In genomic region chr9:34591911-34592866, GRCh38 we compare ENCODE assay signal across 9 cellular contexts. TPM values are rescaled to one million over a fixed set of nuclear protein-coding genes. Genes with fewer than 3 reads are reported as not detected.
DNase-seq lines count a peak whose midpoint lies in the region; ATAC-seq and TF ChIP-seq lines count a peak whose summit lies in the region.
"Had no signal": no experiment of that assay in that cellular context is flagged by ENCODE, and none has a peak within 500 bp of the region (broad histone marks: within the 10 kb centered on the region; RNA-seq: fewer than 3 reads in every experiment).

No MANE protein-coding gene starts in this region.

- H3K4me3 Mint-ChIP-seq in activated CD8-positive, alpha-beta memory T cell treated with anti-CD3 and anti-CD28 coated beads, Interleukin-2, amount 10 ng/mL, durations not matched to agents 7 days and 5 days = no peak overlapping the region

- H3K36me3 Mint-ChIP-seq in activated CD8-positive, alpha-beta memory T cell treated with anti-CD3 and anti-CD28 coated beads, Interleukin-2, amount 10 ng/mL, durations not matched to agents 7 days and 5 days = peaks cover 2% of the 10 kb centered on the region

- peaks cover 79% of the 10 kb centered on the region for H3K27me3 Mint-ChIP-seq in activated CD8-positive, alpha-beta memory T cell treated with anti-CD3 and anti-CD28 coated beads, Interleukin-2, amount 10 ng/mL, durations not matched to agents 7 days and 5 days

- H3K36me3 ChIP-seq in RWPE2 (ENCODE audit: low read depth) = no peaks in the 10 kb centered on the region
- H3K36me3 ChIP-seq in lower lobe of right lung = no peaks in the 10 kb centered on the region
- no peaks in the 10 kb centered on the region for H3K36me3 ChIP-seq in vagina

- WGBS in right cardiac atrium = 32% methylated on average over 17 of the region's 17 CpGs
- WGBS in lower leg skin, 2 donors = 30 to 31% methylated on average over 15 to 17 of the region's 17 CpGs

- H3K27me3 ChIP-seq in right cardiac atrium (ENCODE audit: control insufficient read depth, insufficient read depth) = no peaks in the 10 kb centered on the region
- peaks cover 50% of the 10 kb centered on the region for H3K27me3 ChIP-seq in RWPE2 (ENCODE audit: insufficient read depth, poor library complexity, severe bottlenecking)
- H3K27me3 ChIP-seq in lower lobe of right lung (ENCODE audit: low read depth) = peaks cover 65% of the 10 kb centered on the region
- H3K27me3 ChIP-seq in vagina = no peaks in the 10 kb centered on the region

- ATAC-seq in right cardiac atrium (no peak), Right ventricle myocardium superior (ENCODE audit: poor library complexity) (no peak), RWPE2 (ENCODE audit: low read depth) (no peak), lower lobe of right lung (no peak)
- no peak for ATAC-seq in activated CD8-positive, alpha-beta memory T cell treated with anti-CD3 and anti-CD28 coated beads, Interleukin-2, amount 10 ng/mL, durations not matched to agents 7 days and 5 days

- DNase-seq in right cardiac atrium (peak in 2 of 3 donors; percentile 51 to 61), Right ventricle myocardium superior (no peak), RWPE2 (ENCODE audit: low spot score) (no peak), lower lobe of right lung (no peak), vagina (ENCODE audit: extremely low spot score in 2 of 2) (no peak), lower leg skin (ENCODE audit: low spot score in 2 of 2) (no peak), HuH-7 (ENCODE audit: low spot score) (no peak)
- DNase-seq in activated CD8-positive, alpha-beta memory T cell treated with anti-CD3 and anti-CD28 coated beads, Interleukin-2, amount 10 ng/mL, durations not matched to agents 7 days and 5 days = no peak

- H3K27ac Mint-ChIP-seq in activated CD8-positive, alpha-beta memory T cell treated with anti-CD3 and anti-CD28 coated beads, Interleukin-2, amount 10 ng/mL, durations not matched to agents 7 days and 5 days = no peak overlapping the region

- peaks cover 4% of the 10 kb centered on the region for H3K4me1 ChIP-seq in right cardiac atrium (ENCODE audit: control insufficient read depth, insufficient read depth, low read length)
- H3K4me1 ChIP-seq in RWPE2 (ENCODE audit: insufficient read depth, poor library complexity, severe bottlenecking) = no peaks in the 10 kb centered on the region
- peaks cover 38% of the 10 kb centered on the region for H3K4me1 ChIP-seq in lower lobe of right lung
- peaks cover 58% of the 10 kb centered on the region for H3K4me1 ChIP-seq in vagina

- intact Hi-C loops in right cardiac atrium (cut with DNase I) (loop anchor here (1.0 to 10.0 kb wide), 7 partner anchors 43 to 257 kb away; no protein-coding TSS in a partner anchor), Right ventricle myocardium superior (cut with DNase I) (loop anchor here (2.0 to 10.0 kb wide), 2 partner anchors 43 to 187 kb away; no protein-coding TSS in a partner anchor), lower lobe of right lung (cut with DNase I) (no loop called here), vagina (cut with DNase I) (loop anchor here (5.0 to 10.0 kb wide), 2 partner anchors 45 to 187 kb away; no protein-coding TSS in a partner anchor), lower leg skin (cut with DNase I; ENCODE audit: low total_unique reads) (loop anchor here (5.0 to 10.0 kb wide), 2 partner anchors 40 to 157 kb away; no protein-coding TSS in a partner anchor)

- H3K4me3 ChIP-seq in right cardiac atrium (ENCODE audit: low read length) = no peak overlapping the region
- no peak overlapping the region for H3K4me3 ChIP-seq in RWPE2 (ENCODE audit: severe bottlenecking)
- peak overlapping the region; percentile 50 for H3K4me3 ChIP-seq in lower lobe of right lung
- no peak overlapping the region for H3K4me3 ChIP-seq in vagina
- H3K4me3 ChIP-seq in lower leg skin (ENCODE audit: low read depth, poor library complexity, severe bottlenecking) = no peak overlapping the region

- peak; percentile 68 for TF ChIP-seq CTCF in RWPE2 (IDR thresholded peaks at IDR 0.05; ENCODE audit: poor library complexity, severe bottlenecking)
- TF ChIP-seq CTCF in lower lobe of right lung (IDR thresholded peaks at IDR 0.05) = peak; percentile 16
- peak in 1 of 3 experiments; percentile 4 for TF ChIP-seq CTCF in vagina (IDR thresholded peaks at IDR 0.05)
- no peak for TF ChIP-seq CTCF in lower leg skin (IDR thresholded peaks at IDR 0.05)

- no peak for TF ChIP-seq POLR2A in vagina (IDR thresholded peaks at IDR 0.05)
- no peak for TF ChIP-seq POLR2A in lower leg skin (IDR thresholded peaks at IDR 0.05)

- H3K27ac ChIP-seq in right cardiac atrium (ENCODE audit: low read length) (no peak overlapping the region), RWPE2 (ENCODE audit: poor library complexity, severe bottlenecking) (no peak overlapping the region), lower lobe of right lung (no peak overlapping the region), vagina (peak overlapping the region; percentile 84)

- H3K9me3 ChIP-seq in right cardiac atrium (ENCODE audit: control insufficient read depth, low read length) = no peaks in the 10 kb centered on the region
- H3K9me3 ChIP-seq in RWPE2 (ENCODE audit: severe bottlenecking) = no peaks in the 10 kb centered on the region
- H3K9me3 ChIP-seq in lower lobe of right lung = no peaks in the 10 kb centered on the region
- H3K9me3 ChIP-seq in vagina = no peaks in the 10 kb centered on the region

- CTCF ChIA-PET in activated CD8-positive, alpha-beta memory T cell treated with anti-CD3 and anti-CD28 coated beads, Interleukin-2, amount 10 ng/mL, durations not matched to agents 7 days and 5 days (lab: Charles Lee) = interaction anchor here (0.7 to 2.9 kb wide), 36 partner anchors 8 to 261 kb away, joined by 3 to 19 read pairs (median 4); partner anchors contain the start of genes DCTN3, ENHO, GALT and RPP25L

- H3K9me3 Mint-ChIP-seq in activated CD8-positive, alpha-beta memory T cell treated with anti-CD3 and anti-CD28 coated beads, Interleukin-2, amount 10 ng/mL, durations not matched to agents 7 days and 5 days (ENCODE audit: low read depth) = no peaks in the 10 kb centered on the region

- H3K4me1 Mint-ChIP-seq in activated CD8-positive, alpha-beta memory T cell treated with anti-CD3 and anti-CD28 coated beads, Interleukin-2, amount 10 ng/mL, durations not matched to agents 7 days and 5 days = peaks cover 22% of the 10 kb centered on the region

RNA-seq across cellular contexts. Expression of gene CNTFR, which starts 2.7 kb away (rescaled TPM):
- total RNA-seq in right cardiac atrium = 10 to 100 TPM; 14.9 to 66.4 (median 46.0) TPM
- polyA plus RNA-seq in right cardiac atrium = 55.0 TPM
- 7.8 TPM for total RNA-seq in Right ventricle myocardium superior
- total RNA-seq in lower lobe of right lung = 2.5 TPM
- total RNA-seq in vagina = 8.3 TPM
- 10 to 100 TPM in 1 of 4 donors, 1 to 10 TPM in 3; 2.5 to 13.4 (median 3.9) TPM for total RNA-seq in lower leg skin
- total RNA-seq in activated CD8-positive, alpha-beta memory T cell treated with anti-CD3 and anti-CD28 coated beads, Interleukin-2, amount 10 ng/mL, durations not matched to agents 7 days and 5 days = not detected
- total RNA-seq: pulmonary artery endothelial cell had no signal

RNA-seq across cellular contexts. Expression of gene RPP25L, which starts 19.7 kb away (rescaled TPM):
- 10 to 100 TPM; 17.8 to 34.5 (median 31.3) TPM for total RNA-seq in right cardiac atrium
- 49.0 TPM for polyA plus RNA-seq in right cardiac atrium
- 43.4 TPM for total RNA-seq in Right ventricle myocardium superior
- total RNA-seq in lower lobe of right lung = 16.5 TPM
- total RNA-seq in vagina = 31.4 TPM
- 10 to 100 TPM; 17.0 to 39.0 (median 26.6) TPM for total RNA-seq in lower leg skin
- 10 to 100 TPM; 27.2 to 27.8 TPM for total RNA-seq in activated CD8-positive, alpha-beta memory T cell treated with anti-CD3 and anti-CD28 coated beads, Interleukin-2, amount 10 ng/mL, durations not matched to agents 7 days and 5 days

RNA-seq across cellular contexts. Expression of gene DCTN3, which starts 28.1 kb away (rescaled TPM):
- total RNA-seq in right cardiac atrium (100 to 1,000 TPM in 3 of 4 donors, 10 to 100 TPM in 1; 99.3 to 128 (median 117) TPM), Right ventricle myocardium superior (129 TPM), lower lobe of right lung (72.2 TPM), vagina (78.6 TPM), lower leg skin (100 to 1,000 TPM in 3 of 4 donors, 10 to 100 TPM in 1; 80.8 to 166 (median 127) TPM)
- 113 TPM for polyA plus RNA-seq in right cardiac atrium
- 100 to 1,000 TPM; 106 to 120 TPM for total RNA-seq in activated CD8-positive, alpha-beta memory T cell treated with anti-CD3 and anti-CD28 coated beads, Interleukin-2, amount 10 ng/mL, durations not matched to agents 7 days and 5 days

RNA-seq across cellular contexts. Expression of gene ARID3C, which starts 36.7 kb away (rescaled TPM):
- total RNA-seq in right cardiac atrium (not detected), Right ventricle myocardium superior (not detected), lower lobe of right lung (not detected), vagina (not detected), lower leg skin (under 1 TPM in 2 of 4 donors, not detected in 2; 0.23 to 0.34 TPM)
- polyA plus RNA-seq in right cardiac atrium = not detected
- under 1 TPM in 1 of 2 experiments, not detected in 1; 0.26 TPM for total RNA-seq in activated CD8-positive, alpha-beta memory T cell treated with anti-CD3 and anti-CD28 coated beads, Interleukin-2, amount 10 ng/mL, durations not matched to agents 7 days and 5 days

RNA-seq across cellular contexts. Expression of gene SIGMAR1, which starts 45.4 kb away (rescaled TPM):
- 10 to 100 TPM; 28.6 to 37.2 (median 35.5) TPM for total RNA-seq in right cardiac atrium
- 36.0 TPM for polyA plus RNA-seq in right cardiac atrium
- total RNA-seq in Right ventricle myocardium superior = 22.2 TPM
- total RNA-seq in lower lobe of right lung = 35.0 TPM
- 79.3 TPM for total RNA-seq in vagina
- 100 to 1,000 TPM in 3 of 4 donors, 10 to 100 TPM in 1; 99.1 to 130 (median 107) TPM for total RNA-seq in lower leg skin
- total RNA-seq in activated CD8-positive, alpha-beta memory T cell treated with anti-CD3 and anti-CD28 coated beads, Interleukin-2, amount 10 ng/mL, durations not matched to agents 7 days and 5 days = 10 to 100 TPM; 66.1 to 82.1 TPM

Comparison
In these comparisons a context has a peak if more than half of its experiments do, and no peak if none do; other contexts are left out.
1. DNase-seq: peak in right cardiac atrium (2 of 3); none in Right ventricle myocardium superior (single experiment), RWPE2 (single experiment), lower lobe of right lung (single experiment), vagina (0 of 2), lower leg skin (0 of 2), activated CD8-positive, alpha-beta memory T cell treated with anti-CD3 and anti-CD28 coated beads, Interleukin-2, amount 10 ng/mL, durations not matched to agents 7 days and 5 days (single experiment) and HuH-7 (single experiment).
2. CTCF ChIP-seq: peak in RWPE2 (single experiment) and lower lobe of right lung (single experiment); none in lower leg skin (0 of 3).